In the genomic region with DNA sequence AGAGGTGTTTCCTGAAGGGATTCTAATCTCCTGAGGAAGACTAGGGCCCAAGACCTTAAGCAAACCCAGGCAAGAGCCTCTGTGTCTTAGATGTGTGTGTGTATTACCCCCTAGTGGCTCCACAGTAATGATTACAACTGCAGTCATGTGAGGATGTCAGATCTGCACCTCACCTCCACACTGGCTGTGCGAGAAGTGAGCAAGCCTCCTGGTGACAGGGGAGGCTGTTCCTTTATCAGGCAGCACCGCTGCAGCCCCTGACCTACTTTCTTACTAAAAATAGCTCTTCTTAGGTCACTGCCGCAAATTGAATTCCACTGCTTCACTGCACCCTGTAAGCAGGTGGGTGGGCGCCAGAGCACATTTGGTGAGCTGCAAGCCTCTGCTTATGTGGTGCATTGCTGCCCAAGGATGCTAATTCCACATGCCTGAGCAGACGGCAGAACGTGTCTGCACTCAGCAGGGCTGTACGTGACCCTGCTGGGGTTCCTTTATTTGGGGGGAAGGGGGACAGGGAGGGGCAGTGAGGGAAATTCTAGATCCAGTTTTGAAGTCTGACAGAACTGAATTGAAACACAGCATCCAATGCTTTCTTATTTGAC, we compare ENCODE assay signal across 10 cellular contexts.
DNase-seq lines count a peak whose midpoint lies in the region; ATAC-seq and TF ChIP-seq lines count a peak whose summit lies in the region.
"Had no signal": no experiment of that assay in that cellular context is flagged by ENCODE, and none has a peak within 500 bp of the region (broad histone marks: within the 10 kb centered on the region; RNA-seq: fewer than 3 reads in every experiment).

No MANE protein-coding gene starts in this region.

- no peaks in the 10 kb centered on the region for H3K9me3 Mint-ChIP-seq in endodermal cell

- H3K27me3 ChIP-seq in endodermal cell (ENCODE audit: control insufficient read depth, insufficient read depth, low read length, poor library complexity, severe bottlenecking) (no peaks in the 10 kb centered on the region), neuronal stem cell (ENCODE audit: control insufficient read depth in 3 of 3, insufficient read depth in 3 of 3, low read depth in 1 of 3, low read length in 3 of 3) (no peaks in the 10 kb centered on the region), prostate gland (replicated peaks; ENCODE audit: insufficient read depth) (no peaks in the 10 kb centered on the region)
- H3K27me3 ChIP-seq: body of pancreas had no signal

- H2AFZ ChIP-seq in neuronal stem cell (ENCODE audit: low read length) = no peak overlapping the region

- no peak overlapping the region for H3K14ac ChIP-seq in neuronal stem cell (ENCODE audit: low read length)

- no peaks in the 10 kb centered on the region for H3K9me3 ChIP-seq in endodermal cell (ENCODE audit: control insufficient read depth, low read length)
- no peaks in the 10 kb centered on the region for H3K9me3 ChIP-seq in neuronal stem cell (replicated peaks in 1 of 2; ENCODE audit: control insufficient read depth in 2 of 2, insufficient read depth in 1 of 2, low read depth in 1 of 2, low read length in 2 of 2)
- no peaks in the 10 kb centered on the region for H3K9me3 ChIP-seq in prostate gland
- H3K9me3 ChIP-seq: body of pancreas had no signal

- no peaks in the 10 kb centered on the region for H3K79me1 ChIP-seq in neuronal stem cell (ENCODE audit: low read depth, low read length)

- no peak overlapping the region for H4K8ac ChIP-seq in neuronal stem cell (ENCODE audit: low read depth, low read length)

- no peak overlapping the region for H2BK120ac ChIP-seq in neuronal stem cell (ENCODE audit: low read depth, low read length)

- TF ChIP-seq CTCF in endodermal cell (conservative IDR thresholded peaks at IDR 0.05) (peak; percentile 46), prostate gland (IDR thresholded peaks at IDR 0.05) (peak in 2 of 4 experiments; percentile 11 to 15)

- no peak overlapping the region for H2AK5ac ChIP-seq in neuronal stem cell (ENCODE audit: low read depth, low read length)

- intact Hi-C loops in prostate gland (cut with DNase I) = no loop called here

- peak; percentile 34 for DNase-seq in ELR (ENCODE audit: low read depth)
- DNase-seq in NCI-H69 (lab: John Stamatoyannopoulos, UW) = peak; percentile 66
- no peak for DNase-seq in endodermal cell
- DNase-seq in neuronal stem cell (ENCODE audit: low spot score) = peak; percentile 4
- DNase-seq in NOMO-1 treated with dmso at 0.1 percent for 144 hours (lab: John Stamatoyannopoulos, UW; ENCODE audit: unreplicated experiment) = no peak
- DNase-seq in prostate gland (ENCODE audit: low spot score) = no peak
- DNase-seq in DMS153 treated with DMSO at 0.1 percent for 48 hours (lab: John Stamatoyannopoulos, UW; ENCODE audit: unreplicated experiment) = no peak
- DNase-seq: body of pancreas; stimulated activated CD4-positive, alpha-beta T cell treated with anti-CD3 and anti-CD28 coated beads, Interleukin-1b, Interleukin-23, amount 100 ng/mL, for 48 hours had no signal

- no peak overlapping the region for H3K27ac Mint-ChIP-seq in endodermal cell

- H2BK15ac ChIP-seq in neuronal stem cell (ENCODE audit: low read length) = no peak overlapping the region

- H3K36me3 ChIP-seq in endodermal cell (ENCODE audit: control insufficient read depth, insufficient read depth, low read length) = no peaks in the 10 kb centered on the region
- H3K36me3 ChIP-seq in neuronal stem cell (replicated peaks in 1 of 2; ENCODE audit: control insufficient read depth in 2 of 2, insufficient read depth in 2 of 2, low read length in 2 of 2) = no peaks in the 10 kb centered on the region
- no peaks in the 10 kb centered on the region for H3K36me3 ChIP-seq in prostate gland

- H3K4me3 Mint-ChIP-seq in endodermal cell = no peak overlapping the region

- WGBS in endodermal cell (ENCODE audit: insufficient coverage in 1 of 2, insufficient read length in 1 of 2), 2 experiments = 91 to 100% methylated on average over 2 to 7 of the region's 7 CpGs
- WGBS in neuronal stem cell (ENCODE audit: extremely low coverage in 2 of 2, insufficient read length in 2 of 2, insufficient replicate concordance in 1 of 2), 2 donors = no CpG with 5 or more reads among the region's 7 CpGs
- WGBS in prostate gland = 82% methylated on average over 7 of the region's 7 CpGs

- H3K4me3 ChIP-seq in endodermal cell (ENCODE audit: low read length) (no peak overlapping the region), neuronal stem cell (ENCODE audit: low read length in 2 of 2) (no peak overlapping the region), prostate gland (no peak overlapping the region)
- H3K4me3 ChIP-seq: body of pancreas had no signal

- H4K91ac ChIP-seq in neuronal stem cell (ENCODE audit: low read depth, low read length, poor library complexity) = no peak overlapping the region

- no peak for ATAC-seq in GM18870 (IDR thresholded peaks at IDR 0.05; ENCODE audit: unreplicated experiment)
- ATAC-seq: body of pancreas had no signal

- no peak for TF ChIP-seq POLR2A in prostate gland (IDR thresholded peaks at IDR 0.05)

- H2BK5ac ChIP-seq in neuronal stem cell (ENCODE audit: low read length) = no peak overlapping the region

- no peaks in the 10 kb centered on the region for H3K4me1 ChIP-seq in endodermal cell (ENCODE audit: control insufficient read depth, insufficient read depth, low read length)
- H3K4me1 ChIP-seq in neuronal stem cell (ENCODE audit: control insufficient read depth in 2 of 2, insufficient read depth in 1 of 2, low read depth in 1 of 2, low read length in 2 of 2) = peaks cover 0 to 4% of the 10 kb centered on the region in 2 donors
- H3K4me1 ChIP-seq in prostate gland (replicated peaks) = no peaks in the 10 kb centered on the region
- H3K4me1 ChIP-seq: body of pancreas had no signal

- no peak overlapping the region for H3K4me2 ChIP-seq in neuronal stem cell (ENCODE audit: insufficient read depth, low read length, poor library complexity, severe bottlenecking)

- no peak overlapping the region for H2BK12ac ChIP-seq in neuronal stem cell (ENCODE audit: low read length)

- no peaks in the 10 kb centered on the region for H3K4me1 Mint-ChIP-seq in endodermal cell

- H3K18ac ChIP-seq in neuronal stem cell (ENCODE audit: low read length) = peak overlapping the region; percentile 64

- H3K9ac ChIP-seq in endodermal cell (ENCODE audit: extremely low read depth, low read length, poor library complexity, severe bottlenecking) (no peak overlapping the region), neuronal stem cell (ENCODE audit: low read depth, low read length, poor library complexity) (no peak overlapping the region)

- no peaks in the 10 kb centered on the region for H3K27me3 Mint-ChIP-seq in endodermal cell (ENCODE audit: insufficient read depth)

- no peaks in the 10 kb centered on the region for H3K36me3 Mint-ChIP-seq in endodermal cell (ENCODE audit: low read depth)

- H3K27ac ChIP-seq in endodermal cell (ENCODE audit: low read depth, low read length) (no peak overlapping the region), neuronal stem cell (replicated peaks; ENCODE audit: low read length) (peak overlapping the region; percentile 6), prostate gland (no peak overlapping the region)
- H3K27ac ChIP-seq: body of pancreas had no signal

- no peak overlapping the region for H3K23ac ChIP-seq in neuronal stem cell (ENCODE audit: low read depth, low read length, poor library complexity)

- H3K4ac ChIP-seq in neuronal stem cell (ENCODE audit: low read length) = no peak overlapping the region

Comparison
In these comparisons a context has a peak if more than half of its experiments do, and no peak if none do; other contexts are left out.
1. DNase-seq: peak in ELR (single experiment), NCI-H69 (single experiment) and neuronal stem cell (single experiment); none in endodermal cell (single experiment), NOMO-1 treated with dmso at 0.1 percent for 144 hours (single experiment), prostate gland (single experiment) and DMS153 treated with DMSO at 0.1 percent for 48 hours (single experiment).